In genomic region chr3:60114191-60114590, GRCh38 we compare ENCODE assay signal across 22 cellular contexts.
"Had no signal": no experiment of that assay in that cellular context is flagged by ENCODE, and none has a peak within 500 bp of the region (broad histone marks: within the 10 kb centered on the region; RNA-seq: fewer than 3 reads in every experiment).

No MANE protein-coding gene starts in this region.

- DNase-seq: activated CD4-positive, alpha-beta memory T cell treated with anti-CD3 and anti-CD28 coated beads for 36 hours; activated CD4-positive, alpha-beta T cell treated with anti-CD3 and anti-CD28 coated beads for 36 hours; activated CD4-positive, alpha-beta T cell treated with anti-CD3 and anti-CD28 coated beads, Interleukin-2, amount 10 ng/mL, durations not matched to agents 24 days and 14 days; activated CD4-positive, CD25-positive, alpha-beta regulatory T cell; activated CD4-positive, CD25-positive, alpha-beta regulatory T cell treated with anti-CD3 and anti-CD28 coated beads, Interleukin-2, amount 50 U/mL, for 72 hours; activated CD8-positive, alpha-beta memory T cell treated with anti-CD3 and anti-CD28 coated beads, Interleukin-2, amount 50 U/mL, for 48 hours; activated effector memory CD4-positive, alpha-beta T cell treated with Interleukin-2 at 50 U/mL for 16 hours; activated gamma-delta T cell treated with Interleukin-2 at 50 U/mL for 16 hours; activated naive CD4-positive, alpha-beta T cell treated with anti-CD3 and anti-CD28 coated beads, Interleukin-2, amount 50 U/mL, for 16 hours; activated naive CD4-positive, alpha-beta T cell treated with Interleukin-2 at 50 U/mL for 16 hours; activated T-cell treated with anti-CD3 and anti-CD28 coated beads for 4 hours; activated T-cell treated with anti-CD3 and anti-CD28 coated beads, Interleukin-2, amount 50 U/mL, for 24 hours; activated T-cell treated with anti-CD3 and anti-CD28 coated beads, Interleukin-2, amount 50 U/mL, for 72 hours; amniotic stem cell; brain microvascular endothelial cell; dorsolateral prefrontal cortex; effector memory CD8-positive, alpha-beta T cell; erythroblast; esophagus squamous epithelium; glutamatergic neuron; heart left ventricle; T-helper 2 cell had no signal
